In genomic region chr3:69880069-69880640, GRCh38 we compare ENCODE assay signal across 1 cellular context.
TF ChIP-seq lines count a peak whose summit lies in the region.

No MANE protein-coding gene starts in this region.

TF ChIP-seq in K562, 482 proteins besides CTCF, POLR2A, EP300 and RAD21 (continued from another document):
- peak; percentile 36; the same call in 1 of the 2 replicates for TF ChIP-seq ATF3 (IDR thresholded peaks at IDR 0.05)
- no peak for TF ChIP-seq ATF3 (CRISPR knock-in tag; conservative IDR thresholded peaks at IDR 0.05)
- no peak for TF ChIP-seq ZNF384 (IDR thresholded peaks at IDR 0.05; ENCODE audit: low read depth, low read length)
